In the genomic region with DNA sequence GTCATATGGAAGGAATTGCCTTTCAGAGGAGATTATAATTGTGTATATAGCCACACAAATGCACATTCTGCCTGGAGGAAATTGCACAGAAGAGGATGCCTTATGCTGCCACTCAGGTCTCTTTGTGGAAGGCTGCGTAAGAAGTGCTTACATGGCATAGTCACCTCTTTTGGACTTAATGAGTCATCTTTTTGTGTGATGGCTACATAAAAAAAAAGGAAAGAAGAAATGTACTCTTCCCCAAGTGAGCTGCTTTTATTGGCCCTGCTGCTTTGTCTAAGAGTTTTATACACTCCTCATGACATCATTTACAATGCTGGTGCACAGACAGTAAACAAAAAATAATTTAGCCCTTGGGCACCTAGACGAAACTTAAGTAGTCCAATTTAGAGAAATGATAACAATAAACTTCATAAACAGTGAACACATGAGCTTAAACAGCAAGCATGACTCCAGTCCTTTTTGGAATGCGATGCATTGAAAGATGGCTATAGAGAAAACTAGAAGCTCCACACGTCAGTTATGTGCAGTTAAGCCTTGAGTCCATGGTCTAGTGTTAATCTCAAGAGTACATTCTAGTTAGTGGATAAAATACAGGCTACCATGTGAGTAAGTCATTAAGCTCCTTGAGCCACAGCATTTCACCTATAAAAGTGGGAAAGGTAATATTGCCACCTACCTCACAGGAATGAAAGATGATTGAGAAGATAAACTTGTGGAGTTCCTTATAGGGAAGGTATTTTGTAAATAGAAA, we compare ENCODE assay signal across 10 cellular contexts. TPM values are rescaled to one million over a fixed set of nuclear protein-coding genes. Genes with fewer than 3 reads are reported as not detected.
DNase-seq lines count a peak whose midpoint lies in the region; FAIRE-seq and TF ChIP-seq lines count a peak whose summit lies in the region.
"Had no signal": no experiment of that assay in that cellular context is flagged by ENCODE, and none has a peak within 500 bp of the region (broad histone marks: within the 10 kb centered on the region; RNA-seq: fewer than 3 reads in every experiment).

No MANE protein-coding gene starts in this region.

- H3K9me3 Mint-ChIP-seq in neural progenitor cell, result no peaks in the 10 kb centered on the region
- H3K9me3 Mint-ChIP-seq in activated naive CD4-positive, alpha-beta T cell treated with anti-CD3 and anti-CD28 coated beads, Interleukin-2, amount 10 ng/mL, durations not matched to agents 7 days and 5 days, result no peaks in the 10 kb centered on the region
- H3K9me3 Mint-ChIP-seq: activated T-cell treated with anti-CD3 and anti-CD28 coated beads, Interleukin-2, amount 50 U/mL, for 4 hours; nephron progenitor cell had no signal

- peak overlapping the region; percentile 91 for H3K27ac Mint-ChIP-seq in neural progenitor cell
- H3K27ac Mint-ChIP-seq in activated naive CD4-positive, alpha-beta T cell treated with anti-CD3 and anti-CD28 coated beads, Interleukin-2, amount 10 ng/mL, durations not matched to agents 7 days and 5 days, result no peak overlapping the region
- H3K27ac Mint-ChIP-seq: nephron progenitor cell had no signal

- peaks cover 69% of the 10 kb centered on the region for H4K20me1 ChIP-seq in neural progenitor cell (ENCODE audit: low read depth)

- H3K4me3 Mint-ChIP-seq in neural progenitor cell, result no peak overlapping the region
- no peak overlapping the region for H3K4me3 Mint-ChIP-seq in activated naive CD4-positive, alpha-beta T cell treated with anti-CD3 and anti-CD28 coated beads, Interleukin-2, amount 10 ng/mL, durations not matched to agents 7 days and 5 days
- H3K4me3 Mint-ChIP-seq: activated T-cell treated with anti-CD3 and anti-CD28 coated beads, Interleukin-2, amount 50 U/mL, for 4 hours; nephron progenitor cell had no signal

- H3K27ac ChIP-seq in neural progenitor cell, result no peak overlapping the region

- peaks cover 51% of the 10 kb centered on the region for H3F3A ChIP-seq in neural progenitor cell (ENCODE audit: low read depth)

- H2AFZ ChIP-seq in neural progenitor cell (replicated peaks), result no peak overlapping the region

- H3K9me3 ChIP-seq in neural progenitor cell (ENCODE audit: low read depth), result no peaks in the 10 kb centered on the region

- H3K9ac ChIP-seq in neural progenitor cell, result no peak overlapping the region

- no peaks in the 10 kb centered on the region for H3K27me3 Mint-ChIP-seq in neural progenitor cell (ENCODE audit: insufficient read depth, low read depth)
- H3K27me3 Mint-ChIP-seq in activated naive CD4-positive, alpha-beta T cell treated with anti-CD3 and anti-CD28 coated beads, Interleukin-2, amount 10 ng/mL, durations not matched to agents 7 days and 5 days, result no peaks in the 10 kb centered on the region

- H3K27me3 ChIP-seq in bronchial epithelial cell (ENCODE audit: control insufficient read depth, insufficient read depth, low read length) (no peaks in the 10 kb centered on the region), neural progenitor cell (no peaks in the 10 kb centered on the region)

- H3K36me3 ChIP-seq in bronchial epithelial cell (ENCODE audit: control insufficient read depth, insufficient read depth, low read length) (no peaks in the 10 kb centered on the region), neural progenitor cell (no peaks in the 10 kb centered on the region)

- H3K4me1 ChIP-seq in neural progenitor cell, result peaks cover 43% of the 10 kb centered on the region

- peaks cover 6% of the 10 kb centered on the region for H3K79me2 ChIP-seq in neural progenitor cell (ENCODE audit: low read depth)

- H3K4me3 ChIP-seq in bronchial epithelial cell (ENCODE audit: low read depth, low read length), result no peak overlapping the region
- H3K4me3 ChIP-seq in neural progenitor cell, result no peak overlapping the region

- TF ChIP-seq CTCF in bronchial epithelial cell (IDR thresholded peaks at IDR 0.05; ENCODE audit: insufficient read depth, low read length, severe bottlenecking), result no peak
- no peak for TF ChIP-seq CTCF in neural progenitor cell (IDR thresholded peaks at IDR 0.05)

- peaks cover 52% of the 10 kb centered on the region for H3K4me1 Mint-ChIP-seq in neural progenitor cell
- peaks cover 16% of the 10 kb centered on the region for H3K4me1 Mint-ChIP-seq in activated naive CD4-positive, alpha-beta T cell treated with anti-CD3 and anti-CD28 coated beads, Interleukin-2, amount 10 ng/mL, durations not matched to agents 7 days and 5 days

- CTCF ChIA-PET in activated naive CD4-positive, alpha-beta T cell treated with anti-CD3 and anti-CD28 coated beads, Interleukin-2, amount 10 ng/mL, durations not matched to agents 7 days and 5 days (lab: Charles Lee), result interaction anchor here (1.3 kb wide), 1 partner anchor 204 kb away, joined by 4 read pairs; no protein-coding TSS in a partner anchor

- no peak for FAIRE-seq in bronchial epithelial cell (lab: Jason Lieb, UNC)

- DNase-seq in DMS153 treated with DMSO at 0.1 percent for 48 hours (lab: John Stamatoyannopoulos, UW; ENCODE audit: unreplicated experiment) (peak; percentile 59), NCI-H1436 (lab: John Stamatoyannopoulos, UW) (peak; percentile 34), bronchial epithelial cell (ENCODE audit: low read depth) (peak; percentile 86), neural progenitor cell (ENCODE audit: low spot score) (no peak), activated T-cell treated with anti-CD3 and anti-CD28 coated beads for 4 hours (no peak), ecto neural progenitor cell (ENCODE audit: low spot score) (no peak), medulla oblongata (ENCODE audit: extremely low spot score) (no peak)
- DNase-seq in activated naive CD4-positive, alpha-beta T cell treated with anti-CD3 and anti-CD28 coated beads, Interleukin-2, amount 10 ng/mL, durations not matched to agents 7 days and 5 days, result no peak
- DNase-seq: activated T-cell treated with anti-CD3 and anti-CD28 coated beads, Interleukin-2, amount 50 U/mL, for 4 hours; nephron progenitor cell had no signal

- H3K4me2 ChIP-seq in neural progenitor cell, result peak overlapping the region; percentile 60

- peaks cover 13% of the 10 kb centered on the region for H3K36me3 Mint-ChIP-seq in neural progenitor cell
- H3K36me3 Mint-ChIP-seq in activated naive CD4-positive, alpha-beta T cell treated with anti-CD3 and anti-CD28 coated beads, Interleukin-2, amount 10 ng/mL, durations not matched to agents 7 days and 5 days, result peaks cover 4% of the 10 kb centered on the region

RNA-seq across cellular contexts. Expression of gene CSTPP1, which starts 12.0 kb away (rescaled TPM):
- 6.6 and 9.1 TPM in 2 replicates for total RNA-seq in bronchial epithelial cell
- total RNA-seq in neural progenitor cell (ENCODE audit: low replicate concordance), result 32.7 and 51.7 TPM in 2 replicates

RNA-seq across cellular contexts. Expression of gene LRP4, which starts 30.2 kb away (rescaled TPM):
- total RNA-seq in bronchial epithelial cell, result 3.3 and 5.0 TPM in 2 replicates
- 9.2 and 12.0 TPM in 2 replicates for total RNA-seq in neural progenitor cell (ENCODE audit: low replicate concordance)

Comparison
In these comparisons a context has a peak if more than half of its experiments do, and no peak if none do; other contexts are left out.
1. DNase-seq: peak in DMS153 treated with DMSO at 0.1 percent for 48 hours (single experiment), NCI-H1436 (single experiment) and bronchial epithelial cell (single experiment); none in neural progenitor cell (single experiment), activated T-cell treated with anti-CD3 and anti-CD28 coated beads for 4 hours (single experiment), ecto neural progenitor cell (single experiment), activated naive CD4-positive, alpha-beta T cell treated with anti-CD3 and anti-CD28 coated beads, Interleukin-2, amount 10 ng/mL, durations not matched to agents 7 days and 5 days (single experiment) and medulla oblongata (single experiment).